6 cellular contexts compared by ENCODE assay signal in genomic region chr16:75205438-75205837, GRCh38. TPM values are rescaled to one million over a fixed set of nuclear protein-coding genes. Genes with fewer than 3 reads are reported as not detected.
"Had no signal": no experiment of that assay in that cellular context is flagged by ENCODE, and none has a peak within 500 bp of the region (broad histone marks: within the 10 kb centered on the region; RNA-seq: fewer than 3 reads in every experiment).

No MANE protein-coding gene starts in this region.

RNA-seq across cellular contexts. Expression of gene CTRB2, which starts 1.5 kb away (rescaled TPM):
- total RNA-seq: M059J, PC-3, Peyer's patch, Right ventricle myocardium superior, SJSA1 had no signal
- polyA plus RNA-seq: SK-N-SH had no signal

RNA-seq across cellular contexts. Expression of gene CTRB1, which starts 13.3 kb away (rescaled TPM):
- total RNA-seq: M059J, PC-3, Peyer's patch, Right ventricle myocardium superior, SJSA1 had no signal
- polyA plus RNA-seq: SK-N-SH had no signal
